In the genomic region with DNA sequence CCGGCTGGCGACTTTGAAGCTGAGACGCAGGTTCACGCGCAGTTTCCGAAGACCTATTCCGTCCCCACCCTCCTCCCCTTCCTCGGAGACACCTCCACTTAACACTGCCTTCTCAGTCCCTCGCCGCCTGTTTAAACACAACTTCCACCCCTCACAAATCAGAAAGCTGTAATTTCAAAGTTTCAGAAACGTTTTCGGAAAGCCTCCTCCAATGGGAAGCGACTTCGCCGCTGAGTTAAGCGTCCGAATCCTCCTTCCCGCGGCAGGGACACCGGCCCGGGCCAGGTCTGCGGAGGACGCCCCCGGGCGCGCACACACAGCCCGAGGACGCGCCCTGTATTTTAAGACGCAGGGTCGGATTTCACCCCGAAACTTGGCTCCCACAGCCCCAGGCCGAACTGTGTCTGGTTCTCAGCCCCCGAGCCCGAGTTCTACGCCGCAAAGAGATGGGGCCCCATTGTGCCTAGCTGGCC, we compare ENCODE assay signal across 8 cellular contexts. TPM values are rescaled to one million over a fixed set of nuclear protein-coding genes. Genes with fewer than 3 reads are reported as not detected.
DNase-seq lines count a peak whose midpoint lies in the region; ATAC-seq and TF ChIP-seq lines count a peak whose summit lies in the region.

No MANE protein-coding gene starts in this region.

- TF ChIP-seq EP300 in suprapubic skin (IDR thresholded peaks at IDR 0.05), result no peak

- peaks cover 0 to 11% of the 10 kb centered on the region in 2 donors for H3K4me1 Mint-ChIP-seq in effector memory CD8-positive, alpha-beta T cell (ENCODE audit: low read depth in 2 of 2)

- peak overlapping the region; percentile 61 to 72 for H3K4me3 Mint-ChIP-seq in effector memory CD8-positive, alpha-beta T cell

- under 1% methylated on average over 34 of the region's 37 CpGs for WGBS in suprapubic skin

- H3K27ac ChIP-seq in SK-N-MC (no peak overlapping the region), suprapubic skin (no peak overlapping the region)

- H3K27me3 Mint-ChIP-seq in effector memory CD8-positive, alpha-beta T cell, result peaks cover 37 to 62% of the 10 kb centered on the region in 2 donors

- peak overlapping the region; percentile 28; the same call in 1 of the 2 replicates for H3K4me3 ChIP-seq in SK-N-MC
- H3K4me3 ChIP-seq in mucosa of stomach (ENCODE audit: low read length), result peak overlapping the region; percentile 9
- H3K4me3 ChIP-seq in suprapubic skin, result peak overlapping the region; percentile 81
- no peak overlapping the region for H3K4me3 ChIP-seq in MG63

- H3K36me3 ChIP-seq in SK-N-MC (ENCODE audit: insufficient read depth, low read length), result no peaks in the 10 kb centered on the region
- no peaks in the 10 kb centered on the region for H3K36me3 ChIP-seq in mucosa of stomach (ENCODE audit: control insufficient read depth, insufficient read depth, low read length)
- H3K36me3 ChIP-seq in suprapubic skin, result no peaks in the 10 kb centered on the region
- no peaks in the 10 kb centered on the region for H3K36me3 ChIP-seq in MG63

- TF ChIP-seq CTCF in suprapubic skin (IDR thresholded peaks at IDR 0.05), result no peak

- no peak overlapping the region for H3K9ac ChIP-seq in SK-N-MC (ENCODE audit: insufficient read length)
- peak overlapping the region; percentile 10 for H3K9ac ChIP-seq in mucosa of stomach (ENCODE audit: low read length)

- peak; percentile 2 to 16 (median 6) for DNase-seq in stimulated activated CD4-positive, alpha-beta T cell treated with anti-CD3 and anti-CD28 coated beads, Interleukin-12 subunit alpha, Interleukin-12 subunit beta, amount 100 ng/mL, for 48 hours (ENCODE audit: low read depth in 2 of 3, low spot score in 1 of 3)
- no peak for DNase-seq in stimulated activated CD4-positive, alpha-beta T cell treated with anti-CD3 and anti-CD28 coated beads, Interleukin-12 subunit alpha, Interleukin-12 subunit beta, amount 100 ng/mL, for 4 hours
- DNase-seq in SK-N-MC (ENCODE audit: low read depth, low spot score) (no peak), suprapubic skin (ENCODE audit: low spot score in 2 of 2) (no peak), MG63 (no peak)
- DNase-seq in effector memory CD8-positive, alpha-beta T cell, result no peak

- H3K9me3 ChIP-seq in SK-N-MC (ENCODE audit: low read depth, low read length) (no peaks in the 10 kb centered on the region), mucosa of stomach (ENCODE audit: control insufficient read depth, low read length) (no peaks in the 10 kb centered on the region), suprapubic skin (no peaks in the 10 kb centered on the region), MG63 (no peaks in the 10 kb centered on the region)

- no peak for TF ChIP-seq POLR2A in suprapubic skin (IDR thresholded peaks at IDR 0.05)

- no peak overlapping the region for H3K27ac Mint-ChIP-seq in effector memory CD8-positive, alpha-beta T cell

- ATAC-seq in effector memory CD8-positive, alpha-beta T cell (replicated peaks), result peak; percentile 32
- ATAC-seq in GM21447 (IDR thresholded peaks at IDR 0.05; ENCODE audit: unreplicated experiment), result no peak

- H3K27me3 ChIP-seq in mucosa of stomach (ENCODE audit: control insufficient read depth, insufficient read depth, low read length) (peaks cover 30% of the 10 kb centered on the region), suprapubic skin (peaks cover 9% of the 10 kb centered on the region), MG63 (peaks cover 30% of the 10 kb centered on the region)

- H3K36me3 Mint-ChIP-seq in effector memory CD8-positive, alpha-beta T cell (ENCODE audit: insufficient read depth), result no peaks in the 10 kb centered on the region

- H3K4me1 ChIP-seq in mucosa of stomach (ENCODE audit: control insufficient read depth, insufficient read depth, low read length) (peaks cover 13% of the 10 kb centered on the region), suprapubic skin (peaks cover 32% of the 10 kb centered on the region)

- peaks cover 0 to 6% of the 10 kb centered on the region in 2 donors for H3K9me3 Mint-ChIP-seq in effector memory CD8-positive, alpha-beta T cell

RNA-seq across cellular contexts. Expression of a gene that starts 0.6 kb away (rescaled TPM):
- 1 to 10 TPM; 1.1 to 7.5 (median 4.4) TPM for total RNA-seq in suprapubic skin
- not detected in 2 replicates for total RNA-seq in MG63 (2014; rRNA removed; shearing (Covaris generic); ENCODE audit: low replicate concordance)

Comparison
In these comparisons a context has a peak if more than half of its experiments do, and no peak if none do; other contexts are left out.
1. DNase-seq: peak in stimulated activated CD4-positive, alpha-beta T cell treated with anti-CD3 and anti-CD28 coated beads, Interleukin-12 subunit alpha, Interleukin-12 subunit beta, amount 100 ng/mL, for 48 hours (3 of 3); none in stimulated activated CD4-positive, alpha-beta T cell treated with anti-CD3 and anti-CD28 coated beads, Interleukin-12 subunit alpha, Interleukin-12 subunit beta, amount 100 ng/mL, for 4 hours (single experiment), SK-N-MC (single experiment), effector memory CD8-positive, alpha-beta T cell (0 of 3), suprapubic skin (0 of 2) and MG63 (single experiment).